Comparison of ENCODE assay signal across 1 cellular context in the genomic region with DNA sequence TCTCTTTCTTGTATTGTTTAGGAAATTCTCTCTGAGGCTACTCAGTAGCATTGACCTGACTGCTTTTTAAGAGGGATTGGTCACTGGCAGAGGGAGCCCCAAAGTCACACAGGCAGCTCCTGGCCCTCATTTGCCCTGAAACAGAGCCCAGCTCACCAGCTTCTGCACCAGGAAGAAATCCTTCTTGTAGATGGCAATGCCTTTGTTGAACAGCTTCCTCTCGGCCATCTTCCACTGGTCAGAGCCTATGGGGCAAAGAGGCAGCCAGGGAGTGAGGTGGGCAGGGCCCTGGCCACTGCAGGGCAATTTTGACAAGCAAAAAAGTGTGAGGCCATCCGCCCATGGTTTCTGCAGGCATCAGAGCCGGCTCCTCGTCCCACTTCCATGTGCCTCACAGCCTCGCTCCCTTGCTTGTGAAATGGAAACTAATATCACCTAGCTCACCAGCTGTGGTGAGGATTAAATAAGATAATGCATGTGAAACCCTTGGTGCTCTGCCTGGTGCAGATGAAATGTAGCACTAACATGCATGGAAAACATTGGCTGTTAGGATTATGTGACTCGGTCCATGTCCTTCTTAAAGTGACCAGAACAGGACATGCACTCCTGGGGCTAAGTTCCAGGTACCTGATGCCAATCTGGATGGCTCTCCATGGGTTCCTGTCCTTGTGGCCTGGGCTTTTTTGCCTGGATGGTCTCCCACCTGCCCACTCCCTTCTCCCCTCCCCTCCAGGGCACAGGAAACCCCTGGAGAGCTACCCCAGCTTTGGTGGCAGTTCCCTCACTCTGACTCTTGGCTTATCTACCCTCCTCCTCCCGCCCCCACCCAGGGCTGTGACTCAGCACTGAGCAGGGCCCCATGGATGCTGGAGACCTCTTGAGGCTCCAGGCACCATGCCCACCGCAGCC.
TF ChIP-seq lines count a peak whose summit lies in the region.

No MANE protein-coding gene starts in this region.

TF ChIP-seq in K562, 482 proteins besides CTCF, POLR2A, EP300 and RAD21 (continued from another document and continues in another):
- TF ChIP-seq, protein P1, sequence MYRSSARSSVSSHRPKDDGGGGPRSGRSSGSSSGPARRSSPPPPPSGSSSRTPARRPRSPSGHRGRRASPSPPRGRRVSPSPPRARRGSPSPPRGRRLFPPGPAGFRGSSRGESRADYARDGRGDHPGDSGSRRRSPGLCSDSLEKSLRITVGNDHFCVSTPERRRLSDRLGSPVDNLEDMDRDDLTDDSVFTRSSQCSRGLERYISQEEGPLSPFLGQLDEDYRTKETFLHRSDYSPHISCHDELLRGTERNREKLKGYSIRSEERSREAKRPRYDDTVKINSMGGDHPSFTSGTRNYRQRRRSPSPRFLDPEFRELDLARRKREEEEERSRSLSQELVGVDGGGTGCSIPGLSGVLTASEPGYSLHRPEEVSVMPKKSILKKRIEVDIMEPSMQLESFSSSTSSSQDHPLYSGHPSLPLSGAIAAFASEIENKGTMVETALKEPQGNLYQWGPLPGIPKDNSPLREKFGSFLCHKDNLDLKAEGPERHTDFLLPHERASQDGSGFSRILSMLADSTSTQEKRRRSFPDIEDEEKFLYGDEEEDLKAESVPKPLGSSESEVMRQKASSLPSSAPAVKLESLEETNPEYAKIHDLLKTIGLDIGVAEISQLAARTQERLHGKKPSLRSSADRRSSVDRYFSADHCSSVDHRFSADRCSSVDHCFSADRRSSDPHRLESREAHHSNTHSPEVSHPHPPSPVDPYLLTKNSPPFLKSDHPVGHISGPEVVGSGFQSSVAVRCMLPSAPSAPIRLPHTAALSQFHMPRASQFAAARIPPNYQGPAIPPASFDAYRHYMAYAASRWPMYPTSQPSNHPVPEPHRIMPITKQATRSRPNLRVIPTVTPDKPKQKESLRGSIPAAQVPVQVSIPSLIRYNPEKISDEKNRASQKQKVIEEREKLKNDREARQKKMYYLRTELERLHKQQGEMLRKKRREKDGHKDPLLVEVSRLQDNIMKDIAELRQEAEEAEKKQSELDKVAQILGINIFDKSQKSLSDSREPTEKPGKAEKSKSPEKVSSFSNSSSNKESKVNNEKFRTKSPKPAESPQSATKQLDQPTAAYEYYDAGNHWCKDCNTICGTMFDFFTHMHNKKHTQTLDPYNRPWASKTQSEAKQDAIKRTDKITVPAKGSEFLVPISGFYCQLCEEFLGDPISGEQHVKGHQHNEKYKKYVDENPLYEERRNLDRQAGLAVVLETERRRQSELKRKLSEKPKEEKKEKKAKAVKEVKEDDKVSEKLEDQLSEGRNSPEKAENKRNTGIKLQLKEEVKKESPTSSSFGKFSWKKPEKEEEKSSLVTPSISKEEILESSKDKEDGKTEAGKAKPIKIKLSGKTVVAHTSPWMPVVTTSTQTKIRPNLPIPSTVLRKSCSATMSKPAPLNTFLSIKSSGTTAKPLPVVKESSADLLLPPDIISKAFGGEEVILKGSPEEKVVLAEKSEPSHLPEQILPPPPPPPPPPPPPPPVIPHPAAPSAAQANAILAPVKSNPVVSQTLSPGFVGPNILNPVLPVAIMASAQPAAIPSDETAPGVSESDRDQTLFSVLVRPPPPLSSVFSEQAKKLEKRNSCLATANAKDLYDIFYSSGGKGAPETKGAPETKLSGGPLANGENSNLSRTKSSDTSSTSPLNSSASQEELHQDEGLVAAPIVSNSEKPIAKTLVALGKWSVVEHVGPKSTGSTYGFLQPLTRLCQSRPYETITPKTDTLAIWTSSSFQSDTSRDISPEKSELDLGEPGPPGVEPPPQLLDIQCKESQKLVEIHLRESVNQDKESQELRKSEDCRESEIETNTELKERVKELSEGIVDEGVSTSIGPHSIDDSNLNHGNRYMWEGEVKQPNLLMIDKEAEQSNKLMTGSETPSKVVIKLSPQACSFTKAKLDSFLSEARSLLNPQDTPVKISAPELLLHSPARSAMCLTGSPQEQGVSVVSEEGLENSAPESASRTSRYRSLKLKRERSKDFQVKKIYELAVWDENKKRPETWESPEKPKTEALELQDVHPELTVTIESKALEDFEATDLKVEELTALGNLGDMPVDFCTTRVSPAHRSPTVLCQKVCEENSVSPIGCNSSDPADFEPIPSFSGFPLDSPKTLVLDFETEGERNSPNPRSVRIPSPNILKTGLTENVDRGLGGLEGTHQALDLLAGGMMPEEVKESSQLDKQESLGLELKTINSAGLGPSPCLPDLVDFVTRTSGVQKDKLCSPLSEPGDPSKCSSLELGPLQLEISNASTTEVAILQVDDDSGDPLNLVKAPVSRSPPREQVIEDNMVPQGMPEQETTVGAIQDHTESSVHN (IDR thresholded peaks at IDR 0.05; ENCODE audit: borderline replicate concordance in 1 of 2, low read depth in 1 of 2), result no peak
- no peak for TF ChIP-seq ARHGAP35 (IDR thresholded peaks at IDR 0.05; ENCODE audit: partially characterized antibody)
- TF ChIP-seq KHSRP (IDR thresholded peaks at IDR 0.05), result no peak
- TF ChIP-seq GATAD2A (IDR thresholded peaks at IDR 0.05), result peak; percentile 70; the same call in 1 of the 2 replicates
- TF ChIP-seq, protein P2, sequence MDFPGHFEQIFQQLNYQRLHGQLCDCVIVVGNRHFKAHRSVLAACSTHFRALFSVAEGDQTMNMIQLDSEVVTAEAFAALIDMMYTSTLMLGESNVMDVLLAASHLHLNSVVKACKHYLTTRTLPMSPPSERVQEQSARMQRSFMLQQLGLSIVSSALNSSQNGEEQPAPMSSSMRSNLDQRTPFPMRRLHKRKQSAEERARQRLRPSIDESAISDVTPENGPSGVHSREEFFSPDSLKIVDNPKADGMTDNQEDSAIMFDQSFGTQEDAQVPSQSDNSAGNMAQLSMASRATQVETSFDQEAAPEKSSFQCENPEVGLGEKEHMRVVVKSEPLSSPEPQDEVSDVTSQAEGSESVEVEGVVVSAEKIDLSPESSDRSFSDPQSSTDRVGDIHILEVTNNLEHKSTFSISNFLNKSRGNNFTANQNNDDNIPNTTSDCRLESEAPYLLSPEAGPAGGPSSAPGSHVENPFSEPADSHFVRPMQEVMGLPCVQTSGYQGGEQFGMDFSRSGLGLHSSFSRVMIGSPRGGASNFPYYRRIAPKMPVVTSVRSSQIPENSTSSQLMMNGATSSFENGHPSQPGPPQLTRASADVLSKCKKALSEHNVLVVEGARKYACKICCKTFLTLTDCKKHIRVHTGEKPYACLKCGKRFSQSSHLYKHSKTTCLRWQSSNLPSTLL (IDR thresholded peaks at IDR 0.05), result no peak
- peak; percentile 84 for TF ChIP-seq MAFG (tag; conservative IDR thresholded peaks at IDR 0.05)
- no peak for TF ChIP-seq ZNF644 (tag; IDR thresholded peaks at IDR 0.05; ENCODE audit: low read depth)
- TF ChIP-seq, protein P3, sequence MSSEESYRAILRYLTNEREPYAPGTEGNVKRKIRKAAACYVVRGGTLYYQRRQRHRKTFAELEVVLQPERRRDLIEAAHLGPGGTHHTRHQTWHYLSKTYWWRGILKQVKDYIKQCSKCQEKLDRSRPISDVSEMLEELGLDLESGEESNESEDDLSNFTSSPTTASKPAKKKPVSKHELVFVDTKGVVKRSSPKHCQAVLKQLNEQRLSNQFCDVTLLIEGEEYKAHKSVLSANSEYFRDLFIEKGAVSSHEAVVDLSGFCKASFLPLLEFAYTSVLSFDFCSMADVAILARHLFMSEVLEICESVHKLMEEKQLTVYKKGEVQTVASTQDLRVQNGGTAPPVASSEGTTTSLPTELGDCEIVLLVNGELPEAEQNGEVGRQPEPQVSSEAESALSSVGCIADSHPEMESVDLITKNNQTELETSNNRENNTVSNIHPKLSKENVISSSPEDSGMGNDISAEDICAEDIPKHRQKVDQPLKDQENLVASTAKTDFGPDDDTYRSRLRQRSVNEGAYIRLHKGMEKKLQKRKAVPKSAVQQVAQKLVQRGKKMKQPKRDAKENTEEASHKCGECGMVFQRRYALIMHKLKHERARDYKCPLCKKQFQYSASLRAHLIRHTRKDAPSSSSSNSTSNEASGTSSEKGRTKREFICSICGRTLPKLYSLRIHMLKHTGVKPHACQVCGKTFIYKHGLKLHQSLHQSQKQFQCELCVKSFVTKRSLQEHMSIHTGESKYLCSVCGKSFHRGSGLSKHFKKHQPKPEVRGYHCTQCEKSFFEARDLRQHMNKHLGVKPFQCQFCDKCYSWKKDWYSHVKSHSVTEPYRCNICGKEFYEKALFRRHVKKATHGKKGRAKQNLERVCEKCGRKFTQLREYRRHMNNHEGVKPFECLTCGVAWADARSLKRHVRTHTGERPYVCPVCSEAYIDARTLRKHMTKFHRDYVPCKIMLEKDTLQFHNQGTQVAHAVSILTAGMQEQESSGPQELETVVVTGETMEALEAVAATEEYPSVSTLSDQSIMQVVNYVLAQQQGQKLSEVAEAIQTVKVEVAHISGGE (CRISPR knock-in tag; IDR thresholded peaks at IDR 0.05), result no peak
- no peak for TF ChIP-seq SMAD1 (IDR thresholded peaks at IDR 0.05; ENCODE audit: low read depth, low read length, partially characterized antibody)
- TF ChIP-seq CBX3 (IDR thresholded peaks at IDR 0.05; ENCODE audit: borderline replicate concordance in 1 of 2, low read length in 2 of 2), result no peak
- no peak for TF ChIP-seq ZNF174 (CRISPR knock-in tag; IDR thresholded peaks at IDR 0.05)
- TF ChIP-seq, protein P4, sequence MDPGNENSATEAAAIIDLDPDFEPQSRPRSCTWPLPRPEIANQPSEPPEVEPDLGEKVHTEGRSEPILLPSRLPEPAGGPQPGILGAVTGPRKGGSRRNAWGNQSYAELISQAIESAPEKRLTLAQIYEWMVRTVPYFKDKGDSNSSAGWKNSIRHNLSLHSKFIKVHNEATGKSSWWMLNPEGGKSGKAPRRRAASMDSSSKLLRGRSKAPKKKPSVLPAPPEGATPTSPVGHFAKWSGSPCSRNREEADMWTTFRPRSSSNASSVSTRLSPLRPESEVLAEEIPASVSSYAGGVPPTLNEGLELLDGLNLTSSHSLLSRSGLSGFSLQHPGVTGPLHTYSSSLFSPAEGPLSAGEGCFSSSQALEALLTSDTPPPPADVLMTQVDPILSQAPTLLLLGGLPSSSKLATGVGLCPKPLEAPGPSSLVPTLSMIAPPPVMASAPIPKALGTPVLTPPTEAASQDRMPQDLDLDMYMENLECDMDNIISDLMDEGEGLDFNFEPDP (CRISPR knock-in tag; IDR thresholded peaks at IDR 0.05), result no peak
- peak; percentile 78 for TF ChIP-seq SMARCE1 (IDR thresholded peaks at IDR 0.05)
- TF ChIP-seq, protein P5, sequence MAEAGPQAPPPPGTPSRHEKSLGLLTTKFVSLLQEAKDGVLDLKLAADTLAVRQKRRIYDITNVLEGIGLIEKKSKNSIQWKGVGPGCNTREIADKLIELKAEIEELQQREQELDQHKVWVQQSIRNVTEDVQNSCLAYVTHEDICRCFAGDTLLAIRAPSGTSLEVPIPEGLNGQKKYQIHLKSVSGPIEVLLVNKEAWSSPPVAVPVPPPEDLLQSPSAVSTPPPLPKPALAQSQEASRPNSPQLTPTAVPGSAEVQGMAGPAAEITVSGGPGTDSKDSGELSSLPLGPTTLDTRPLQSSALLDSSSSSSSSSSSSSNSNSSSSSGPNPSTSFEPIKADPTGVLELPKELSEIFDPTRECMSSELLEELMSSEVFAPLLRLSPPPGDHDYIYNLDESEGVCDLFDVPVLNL (CRISPR knock-in tag; IDR thresholded peaks at IDR 0.05; ENCODE audit: low read depth), result no peak
- TF ChIP-seq ARID1B (IDR thresholded peaks at IDR 0.05), result peak; percentile 79
- no peak for TF ChIP-seq RBM25 (IDR thresholded peaks at IDR 0.05; ENCODE audit: low read depth, low read length, severe bottlenecking)
- no peak for TF ChIP-seq ELF4 (CRISPR knock-in tag; IDR thresholded peaks at IDR 0.05)
- no peak for TF ChIP-seq FOXM1 (IDR thresholded peaks at IDR 0.05; ENCODE audit: low read depth)
- no peak for TF ChIP-seq FOXM1 (CRISPR knock-in tag; IDR thresholded peaks at IDR 0.05; ENCODE audit: low read depth)
- TF ChIP-seq, protein P6, sequence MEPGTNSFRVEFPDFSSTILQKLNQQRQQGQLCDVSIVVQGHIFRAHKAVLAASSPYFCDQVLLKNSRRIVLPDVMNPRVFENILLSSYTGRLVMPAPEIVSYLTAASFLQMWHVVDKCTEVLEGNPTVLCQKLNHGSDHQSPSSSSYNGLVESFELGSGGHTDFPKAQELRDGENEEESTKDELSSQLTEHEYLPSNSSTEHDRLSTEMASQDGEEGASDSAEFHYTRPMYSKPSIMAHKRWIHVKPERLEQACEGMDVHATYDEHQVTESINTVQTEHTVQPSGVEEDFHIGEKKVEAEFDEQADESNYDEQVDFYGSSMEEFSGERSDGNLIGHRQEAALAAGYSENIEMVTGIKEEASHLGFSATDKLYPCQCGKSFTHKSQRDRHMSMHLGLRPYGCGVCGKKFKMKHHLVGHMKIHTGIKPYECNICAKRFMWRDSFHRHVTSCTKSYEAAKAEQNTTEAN (CRISPR knock-in tag; IDR thresholded peaks at IDR 0.05), result no peak
- TF ChIP-seq NONO (IDR thresholded peaks at IDR 0.05; ENCODE audit: low read depth in 2 of 2, low read length in 1 of 2), result no peak
- TF ChIP-seq NR2F6 (CRISPR knock-in tag; IDR thresholded peaks at IDR 0.05), result no peak
- no peak for TF ChIP-seq XRCC5 (IDR thresholded peaks at IDR 0.05; ENCODE audit: low read depth, low read length)
- TF ChIP-seq ZNF212 (CRISPR knock-in tag; IDR thresholded peaks at IDR 0.05), result no peak
- no peak for TF ChIP-seq ZNF695 (CRISPR knock-in tag; IDR thresholded peaks at IDR 0.05)
- no peak for TF ChIP-seq HNRNPL (IDR thresholded peaks at IDR 0.05; ENCODE audit: low read depth, low read length)
- no peak for TF ChIP-seq TGIF2 (CRISPR knock-in tag; IDR thresholded peaks at IDR 0.05)
- TF ChIP-seq ATF7 (IDR thresholded peaks at IDR 0.05), result no peak
- TF ChIP-seq ZNF282 (CRISPR knock-in tag; IDR thresholded peaks at IDR 0.05), result no peak
- TF ChIP-seq ZNF354B (CRISPR knock-in tag; IDR thresholded peaks at IDR 0.05), result no peak
- TF ChIP-seq RBM22 (IDR thresholded peaks at IDR 0.05; ENCODE audit: low read depth, low read length, poor library complexity, severe bottlenecking), result no peak
- no peak for TF ChIP-seq GATA2 (CRISPR knock-in tag; IDR thresholded peaks at IDR 0.05)
- TF ChIP-seq SAP30 (IDR thresholded peaks at IDR 0.05; ENCODE audit: borderline replicate concordance, insufficient read depth, low read depth, low read length, poor library complexity, severe bottlenecking), result no peak
- TF ChIP-seq ZNF274 (IDR thresholded peaks at IDR 0.05; ENCODE audit: borderline replicate concordance, low read depth, low read length), result no peak
- TF ChIP-seq, protein P7, sequence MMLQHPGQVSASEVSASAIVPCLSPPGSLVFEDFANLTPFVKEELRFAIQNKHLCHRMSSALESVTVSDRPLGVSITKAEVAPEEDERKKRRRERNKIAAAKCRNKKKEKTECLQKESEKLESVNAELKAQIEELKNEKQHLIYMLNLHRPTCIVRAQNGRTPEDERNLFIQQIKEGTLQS (IDR thresholded peaks at IDR 0.05), result peak; percentile 64
- TF ChIP-seq, protein P7 (CRISPR knock-in tag; conservative IDR thresholded peaks at IDR 0.05), result no peak
- TF ChIP-seq TBL1XR1 (IDR thresholded peaks at IDR 0.05; ENCODE audit: low read length in 2 of 2), result no peak
- no peak for TF ChIP-seq RBM39 (optimal IDR thresholded peaks at IDR 0.05; ENCODE audit: low read depth, low read length)
- no peak for TF ChIP-seq ADNP (tag; IDR thresholded peaks at IDR 0.05)
- peak; percentile 59 to 93; a peak in 3 of 4 replicates for TF ChIP-seq MAZ (CRISPR knock-in tag; conservative IDR thresholded peaks at IDR 0.05 in 1 of 2, IDR thresholded peaks at IDR 0.05 in 1 of 2)
- TF ChIP-seq, protein P8, sequence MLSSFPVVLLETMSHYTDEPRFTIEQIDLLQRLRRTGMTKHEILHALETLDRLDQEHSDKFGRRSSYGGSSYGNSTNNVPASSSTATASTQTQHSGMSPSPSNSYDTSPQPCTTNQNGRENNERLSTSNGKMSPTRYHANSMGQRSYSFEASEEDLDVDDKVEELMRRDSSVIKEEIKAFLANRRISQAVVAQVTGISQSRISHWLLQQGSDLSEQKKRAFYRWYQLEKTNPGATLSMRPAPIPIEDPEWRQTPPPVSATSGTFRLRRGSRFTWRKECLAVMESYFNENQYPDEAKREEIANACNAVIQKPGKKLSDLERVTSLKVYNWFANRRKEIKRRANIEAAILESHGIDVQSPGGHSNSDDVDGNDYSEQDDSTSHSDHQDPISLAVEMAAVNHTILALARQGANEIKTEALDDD (IDR thresholded peaks at IDR 0.05), result no peak
